23 cellular contexts compared by ENCODE assay signal in the genomic region with DNA sequence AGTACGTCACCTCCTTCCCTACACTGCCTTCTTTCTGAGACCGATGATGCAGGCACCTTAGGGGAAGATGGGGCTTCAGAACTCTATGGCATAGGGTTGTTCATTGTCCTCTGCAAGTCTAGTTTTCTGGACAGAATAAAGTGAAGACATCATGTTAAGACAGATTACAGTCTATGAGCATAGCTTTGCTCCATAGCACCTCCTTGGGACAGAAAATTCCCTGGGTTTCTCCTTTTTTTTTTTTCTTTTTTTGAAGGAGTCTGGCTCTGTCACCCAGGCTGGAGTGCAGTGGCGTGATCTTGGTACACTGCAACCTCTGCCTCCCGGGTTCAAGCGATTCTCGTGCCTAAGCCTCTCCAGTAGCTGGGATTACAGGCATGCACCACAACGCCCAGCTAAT.
"Had no signal": no experiment of that assay in that cellular context is flagged by ENCODE, and none has a peak within 500 bp of the region (broad histone marks: within the 10 kb centered on the region; RNA-seq: fewer than 3 reads in every experiment).

No MANE protein-coding gene starts in this region.

- H3K36me3 ChIP-seq: left ventricle myocardium inferior, neutrophil, stomach, suprapubic skin, tibial nerve, vagina had no signal

- H3K4me1 ChIP-seq: parathyroid adenoma had no signal

- H3K27me3 ChIP-seq: tibial nerve, vagina had no signal

- H3K9ac ChIP-seq: parathyroid adenoma had no signal

- H2AFZ ChIP-seq: parathyroid adenoma had no signal

- ATAC-seq: activated CD4-positive, alpha-beta T cell treated with anti-CD3 and anti-CD28 coated beads for 36 hours; activated T-cell treated with anti-CD3 and anti-CD28 coated beads, Interleukin-2, amount 50 U/mL, for 72 hours; esophagus mucosa; naive thymus-derived CD8-positive, alpha-beta T cell; stimulated activated effector memory CD8-positive, alpha-beta T cell treated with anti-CD3 and anti-CD28 coated beads, Interleukin-12 subunit alpha, Interleukin-12 subunit beta, amount 100 ng/mL, for 72 hours; WTC11 had no signal

- H3K4me3 ChIP-seq: left ventricle myocardium inferior, stomach, suprapubic skin, tibial nerve, vagina had no signal

- H3K27ac ChIP-seq: neutrophil, parathyroid adenoma, suprapubic skin, tibial nerve, vagina had no signal

- FAIRE-seq: frontal cortex, small intestine had no signal

- H3K9me3 ChIP-seq: left ventricle myocardium inferior, neutrophil, stomach, suprapubic skin, tibial nerve, vagina had no signal

- DNase-seq: activated CD4-positive, alpha-beta memory T cell treated with anti-CD3 and anti-CD28 coated beads for 36 hours; activated CD4-positive, alpha-beta T cell treated with anti-CD3 and anti-CD28 coated beads for 36 hours; activated effector memory CD4-positive, alpha-beta T cell treated with Interleukin-2 at 50 U/mL for 16 hours; activated naive CD4-positive, alpha-beta T cell treated with anti-CD3 and anti-CD28 coated beads, Interleukin-2, amount 10 ng/mL, durations not matched to agents 7 days and 5 days; activated T-cell treated with anti-CD3 and anti-CD28 coated beads, Interleukin-2, amount 50 U/mL, for 72 hours; caudate nucleus; dermis blood vessel endothelial cell; effector CD8-positive, alpha-beta T cell; hypothalamus; left ventricle myocardium inferior; naive thymus-derived CD8-positive, alpha-beta T cell; small intestine; stimulated activated CD4-positive, alpha-beta T cell treated with anti-CD3 and anti-CD28 coated beads, Interleukin-2, amount 100 ng/mL, for 24 hours; stomach had no signal

- H3K79me2 ChIP-seq: parathyroid adenoma had no signal
